30 cellular contexts compared by ENCODE assay signal in the genomic region with DNA sequence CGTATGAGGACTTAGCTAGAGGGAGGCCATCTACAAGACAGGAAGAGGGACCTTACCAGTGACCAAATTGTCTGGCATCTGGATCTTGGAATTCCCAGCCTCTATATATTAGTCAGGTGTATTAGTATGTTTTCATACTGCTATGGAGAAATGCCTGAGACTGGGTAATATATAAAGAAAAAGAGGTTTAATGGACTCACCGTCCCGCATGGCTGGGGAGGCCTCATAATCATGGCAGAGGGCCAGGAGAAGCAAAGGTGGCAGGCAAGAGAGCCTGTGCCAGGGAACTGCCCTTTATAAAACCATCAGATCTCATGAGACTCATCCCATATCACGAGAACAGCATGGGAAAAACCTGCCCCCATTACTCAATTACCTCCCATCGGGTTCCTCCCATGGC.
"Had no signal": no experiment of that assay in that cellular context is flagged by ENCODE, and none has a peak within 500 bp of the region (broad histone marks: within the 10 kb centered on the region; RNA-seq: fewer than 3 reads in every experiment).

No MANE protein-coding gene starts in this region.

- H3K27ac ChIP-seq: adrenal gland, body of pancreas, esophagus squamous epithelium, heart left ventricle had no signal

- H3K4me1 ChIP-seq: adrenal gland, body of pancreas, esophagus squamous epithelium, heart left ventricle had no signal

- H3K36me3 ChIP-seq: adrenal gland, esophagus squamous epithelium, heart left ventricle had no signal

- ATAC-seq: activated CD4-positive, alpha-beta T cell treated with anti-CD3 and anti-CD28 coated beads for 36 hours; activated CD8-positive, alpha-beta memory T cell treated with anti-CD3 and anti-CD28 coated beads, Interleukin-2, amount 10 ng/mL, durations not matched to agents 7 days and 5 days; activated CD8-positive, alpha-beta T cell treated with anti-CD3 and anti-CD28 coated beads, Interleukin-2, amount 10 ng/mL, durations not matched to agents 7 days and 5 days; activated naive CD8-positive, alpha-beta T cell treated with anti-CD3 and anti-CD28 coated beads, Interleukin-2, amount 50 U/mL, for 24 hours; activated T-helper 17 cell treated with anti-CD3 and anti-CD28 coated beads, Interleukin-2, amount 50 U/mL, for 72 hours; body of pancreas; effector memory CD8-positive, alpha-beta T cell; heart left ventricle; T-helper 17 cell had no signal

- H3K4me3 Mint-ChIP-seq: activated CD4-positive, alpha-beta memory T cell treated with anti-CD3 and anti-CD28 coated beads for 36 hours; activated CD4-positive, alpha-beta T cell treated with anti-CD3 and anti-CD28 coated beads for 36 hours; activated CD4-positive, alpha-beta T cell treated with anti-CD3 and anti-CD28 coated beads, Interleukin-2, amount 10 ng/mL, durations not matched to agents 24 days and 14 days; activated CD8-positive, alpha-beta memory T cell treated with anti-CD3 and anti-CD28 coated beads, Interleukin-2, amount 10 ng/mL, durations not matched to agents 7 days and 5 days; activated CD8-positive, alpha-beta T cell treated with anti-CD3 and anti-CD28 coated beads, Interleukin-2, amount 10 ng/mL, durations not matched to agents 7 days and 5 days; activated naive CD4-positive, alpha-beta T cell treated with anti-CD3 and anti-CD28 coated beads for 36 hours; activated naive CD4-positive, alpha-beta T cell treated with anti-CD3 and anti-CD28 coated beads, Interleukin-2, amount 50 U/mL, for 24 hours; activated naive CD8-positive, alpha-beta T cell treated with anti-CD3 and anti-CD28 coated beads for 36 hours; activated naive CD8-positive, alpha-beta T cell treated with anti-CD3 and anti-CD28 coated beads, Interleukin-2, amount 50 U/mL, for 24 hours; activated T-helper 17 cell treated with anti-CD3 and anti-CD28 coated beads, Interleukin-2, amount 50 U/mL, for 72 hours; effector memory CD8-positive, alpha-beta T cell; T-helper 17 cell had no signal

- H3K27ac Mint-ChIP-seq: activated CD4-positive, alpha-beta memory T cell treated with anti-CD3 and anti-CD28 coated beads for 36 hours; activated CD4-positive, alpha-beta T cell treated with anti-CD3 and anti-CD28 coated beads for 36 hours; activated CD4-positive, alpha-beta T cell treated with anti-CD3 and anti-CD28 coated beads, Interleukin-2, amount 10 ng/mL, durations not matched to agents 24 days and 14 days; activated CD8-positive, alpha-beta memory T cell treated with anti-CD3 and anti-CD28 coated beads, Interleukin-2, amount 10 ng/mL, durations not matched to agents 7 days and 5 days; activated CD8-positive, alpha-beta T cell treated with anti-CD3 and anti-CD28 coated beads, Interleukin-2, amount 10 ng/mL, durations not matched to agents 7 days and 5 days; activated naive CD4-positive, alpha-beta T cell treated with anti-CD3 and anti-CD28 coated beads for 36 hours; activated naive CD4-positive, alpha-beta T cell treated with anti-CD3 and anti-CD28 coated beads, Interleukin-2, amount 50 U/mL, for 24 hours; activated naive CD8-positive, alpha-beta T cell treated with anti-CD3 and anti-CD28 coated beads for 36 hours; activated naive CD8-positive, alpha-beta T cell treated with anti-CD3 and anti-CD28 coated beads, Interleukin-2, amount 50 U/mL, for 24 hours; activated T-helper 17 cell treated with anti-CD3 and anti-CD28 coated beads, Interleukin-2, amount 50 U/mL, for 72 hours; effector memory CD8-positive, alpha-beta T cell; T-helper 17 cell had no signal

- H3K4me1 Mint-ChIP-seq: activated CD4-positive, alpha-beta T cell treated with anti-CD3 and anti-CD28 coated beads for 36 hours; activated CD4-positive, alpha-beta T cell treated with anti-CD3 and anti-CD28 coated beads, Interleukin-2, amount 10 ng/mL, durations not matched to agents 24 days and 14 days; activated CD8-positive, alpha-beta memory T cell treated with anti-CD3 and anti-CD28 coated beads, Interleukin-2, amount 10 ng/mL, durations not matched to agents 7 days and 5 days; activated naive CD4-positive, alpha-beta T cell treated with anti-CD3 and anti-CD28 coated beads, Interleukin-2, amount 50 U/mL, for 24 hours; activated naive CD8-positive, alpha-beta T cell treated with anti-CD3 and anti-CD28 coated beads for 36 hours; activated naive CD8-positive, alpha-beta T cell treated with anti-CD3 and anti-CD28 coated beads, Interleukin-2, amount 50 U/mL, for 24 hours; activated T-helper 17 cell treated with anti-CD3 and anti-CD28 coated beads, Interleukin-2, amount 50 U/mL, for 72 hours; T-helper 17 cell had no signal

- H3K36me3 Mint-ChIP-seq: activated CD4-positive, alpha-beta memory T cell treated with anti-CD3 and anti-CD28 coated beads for 36 hours; activated CD8-positive, alpha-beta memory T cell treated with anti-CD3 and anti-CD28 coated beads, Interleukin-2, amount 10 ng/mL, durations not matched to agents 7 days and 5 days; activated naive CD8-positive, alpha-beta T cell treated with anti-CD3 and anti-CD28 coated beads for 36 hours had no signal

- H3K27me3 ChIP-seq: adrenal gland, body of pancreas, esophagus squamous epithelium, heart left ventricle had no signal

- H3K27me3 Mint-ChIP-seq: activated CD4-positive, alpha-beta memory T cell treated with anti-CD3 and anti-CD28 coated beads for 36 hours; activated CD4-positive, alpha-beta T cell treated with anti-CD3 and anti-CD28 coated beads for 36 hours; activated CD4-positive, alpha-beta T cell treated with anti-CD3 and anti-CD28 coated beads, Interleukin-2, amount 10 ng/mL, durations not matched to agents 24 days and 14 days; activated CD8-positive, alpha-beta memory T cell treated with anti-CD3 and anti-CD28 coated beads, Interleukin-2, amount 10 ng/mL, durations not matched to agents 7 days and 5 days; activated naive CD8-positive, alpha-beta T cell treated with anti-CD3 and anti-CD28 coated beads for 36 hours; activated naive CD8-positive, alpha-beta T cell treated with anti-CD3 and anti-CD28 coated beads, Interleukin-2, amount 50 U/mL, for 24 hours; activated T-helper 17 cell treated with anti-CD3 and anti-CD28 coated beads, Interleukin-2, amount 50 U/mL, for 72 hours; effector memory CD8-positive, alpha-beta T cell; T-helper 17 cell had no signal

- DNase-seq: activated CD4-positive, alpha-beta memory T cell treated with anti-CD3 and anti-CD28 coated beads for 36 hours; activated CD4-positive, alpha-beta T cell treated with anti-CD3 and anti-CD28 coated beads for 36 hours; activated CD4-positive, alpha-beta T cell treated with anti-CD3 and anti-CD28 coated beads, Interleukin-2, amount 10 ng/mL, durations not matched to agents 24 days and 14 days; activated CD4-positive, CD25-positive, alpha-beta regulatory T cell; activated CD4-positive, CD25-positive, alpha-beta regulatory T cell treated with anti-CD3 and anti-CD28 coated beads, Interleukin-2, amount 50 U/mL, for 72 hours; activated CD8-positive, alpha-beta memory T cell treated with anti-CD3 and anti-CD28 coated beads, Interleukin-2, amount 10 ng/mL, durations not matched to agents 7 days and 5 days; activated CD8-positive, alpha-beta memory T cell treated with anti-CD3 and anti-CD28 coated beads, Interleukin-2, amount 50 U/mL, for 4 hours; activated CD8-positive, alpha-beta T cell treated with anti-CD3 and anti-CD28 coated beads, Interleukin-2, amount 10 ng/mL, durations not matched to agents 7 days and 5 days; activated effector memory CD4-positive, alpha-beta T cell treated with Interleukin-2 at 50 U/mL for 16 hours; activated naive CD4-positive, alpha-beta T cell treated with anti-CD3 and anti-CD28 coated beads for 36 hours; activated naive CD8-positive, alpha-beta T cell treated with anti-CD3 and anti-CD28 coated beads for 36 hours; activated naive CD8-positive, alpha-beta T cell treated with anti-CD3 and anti-CD28 coated beads, Interleukin-2, amount 50 U/mL, for 24 hours; activated T-cell treated with anti-CD3 and anti-CD28 coated beads, Interleukin-2, amount 50 U/mL, for 1 hour; adrenal gland; amygdala; aorta; body of pancreas; caudate nucleus; cortex of kidney; dermis blood vessel endothelial cell; effector CD4-positive, alpha-beta T cell; effector memory CD8-positive, alpha-beta T cell; esophagus squamous epithelium; foreskin melanocyte; glutamatergic neuron; heart left ventricle; T-helper 1 cell; T-helper 17 cell had no signal

- H3K4me3 ChIP-seq: adrenal gland, body of pancreas, esophagus squamous epithelium, heart left ventricle had no signal

- H3K9me3 ChIP-seq: adrenal gland, body of pancreas, esophagus squamous epithelium, heart left ventricle had no signal
